Comparison of ENCODE assay signal across 8 cellular contexts in the genomic region with DNA sequence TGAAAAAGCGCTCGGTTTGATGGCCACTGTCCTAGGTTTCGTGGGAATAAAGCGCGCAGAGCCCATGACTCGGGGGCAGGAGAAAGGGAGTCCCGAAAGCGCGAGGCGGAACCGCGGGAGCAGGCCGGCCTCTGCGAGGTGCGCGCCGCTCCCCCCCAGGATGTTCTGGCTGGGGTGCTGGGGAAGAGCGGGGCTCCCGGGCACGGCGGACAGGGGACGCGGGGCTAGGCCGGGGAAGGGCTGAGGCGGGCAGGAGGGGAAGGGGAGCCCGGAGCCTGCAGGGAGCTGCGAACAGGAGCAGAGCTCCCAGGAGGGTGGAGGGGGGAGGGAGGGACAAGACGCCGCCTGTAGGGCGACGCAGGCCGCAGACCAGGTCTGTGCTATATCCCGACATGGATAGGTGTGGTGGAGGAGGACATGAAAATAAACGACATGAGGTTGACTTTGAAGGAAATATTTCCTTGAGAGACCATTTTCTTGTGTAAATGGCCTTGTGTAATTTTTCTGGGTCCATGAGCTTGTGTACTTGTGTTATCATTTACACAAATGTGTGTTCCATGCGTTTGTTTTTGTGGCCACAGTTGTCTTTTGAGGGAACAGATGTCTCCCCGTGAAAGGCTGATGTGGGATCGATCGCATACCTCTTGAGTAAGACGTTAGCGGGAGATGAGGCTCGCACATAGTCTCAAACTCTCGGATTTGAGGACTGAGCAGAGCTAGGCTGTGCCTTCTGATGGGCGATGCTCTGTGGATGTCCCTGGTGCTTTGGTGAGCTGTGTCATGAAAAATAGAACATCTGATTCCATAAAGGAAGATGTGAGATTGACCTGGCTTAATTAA. TPM values are rescaled to one million over a fixed set of nuclear protein-coding genes. Genes with fewer than 3 reads are reported as not detected.
A peak's percentile ranks its signal among the peaks of the same experiment; 100 is the strongest.
DNase-seq lines count a peak whose midpoint lies in the region; ATAC-seq and TF ChIP-seq lines count a peak whose summit lies in the region.

No MANE protein-coding gene starts in this region.

- H3K9me3 Mint-ChIP-seq in glutamatergic neuron (ENCODE audit: unreplicated experiment): peaks cover 14% of the 10 kb centered on the region
- H3K9me3 Mint-ChIP-seq in osteocyte (ENCODE audit: unreplicated experiment): no peaks in the 10 kb centered on the region

- H3K27me3 ChIP-seq in PC-3 (ENCODE audit: low read length): no peaks in the 10 kb centered on the region

- H3K27me3 Mint-ChIP-seq in glutamatergic neuron (ENCODE audit: unreplicated experiment): peaks cover 16% of the 10 kb centered on the region
- H3K27me3 Mint-ChIP-seq in osteocyte (ENCODE audit: unreplicated experiment): no peaks in the 10 kb centered on the region

- peaks cover 87% of the 10 kb centered on the region for H3K79me2 ChIP-seq in PC-3 (ENCODE audit: low read length)

- peaks cover 30% of the 10 kb centered on the region for H3K36me3 ChIP-seq in PC-3 (ENCODE audit: low read depth, low read length)

- H3K9ac ChIP-seq in PC-3 (ENCODE audit: low read length): peak overlapping the region; percentile 93

- H3K36me3 Mint-ChIP-seq in glutamatergic neuron (ENCODE audit: unreplicated experiment) (peaks cover 3% of the 10 kb centered on the region), osteocyte (ENCODE audit: unreplicated experiment) (peaks cover 19% of the 10 kb centered on the region)

- H3K9me2 ChIP-seq in PC-3 (replicated peaks; ENCODE audit: low read length): no peaks in the 10 kb centered on the region

- peak overlapping the region; percentile 85 for H3K27ac ChIP-seq in PC-3 (ENCODE audit: low read length)

- H2AFZ ChIP-seq in PC-3 (ENCODE audit: low read length): peak overlapping the region; percentile 75

- intact Hi-C loops in PC-3 (cut with micrococcal nuclease): loop anchor here (10.0 kb wide), 1 partner anchor 60 kb away; no protein-coding TSS in a partner anchor

- CTCF ChIA-PET in PC-3 (lab: Charles Lee): interaction anchor here (0.6 to 1.3 kb wide), 6 partner anchors 14 to 342 kb away, joined by 3 to 5 read pairs (median 3); a partner anchor contains a TSS

- DNase-seq in DMS114 treated with DMSO at 0.1 percent for 48 hours (lab: John Stamatoyannopoulos, UW; ENCODE audit: unreplicated experiment) (peak; percentile 33), PC-3 (peak; percentile 66), glutamatergic neuron (peak; percentile 82), osteocyte (ENCODE audit: extremely low spot score, unreplicated experiment) (no peak)
- peak; percentile 42 for DNase-seq in activated naive CD4-positive, alpha-beta T cell treated with anti-CD3 and anti-CD28 coated beads, Interleukin-2, amount 50 U/mL, for 16 hours

- no peaks in the 10 kb centered on the region for H3F3A ChIP-seq in PC-3 (ENCODE audit: low read length, unreplicated experiment)

- H3K4me2 ChIP-seq in PC-3 (ENCODE audit: low read length): peak overlapping the region; percentile 97

- TF ChIP-seq CTCF in PC-3 (conservative IDR thresholded peaks at IDR 0.05; ENCODE audit: low read depth, low read length): peak; percentile 30; the same call in 1 of the 2 replicates
- no peak for TF ChIP-seq CTCF in glutamatergic neuron (IDR thresholded peaks at IDR 0.05; ENCODE audit: partially characterized antibody, unreplicated experiment)
- TF ChIP-seq CTCF in osteocyte (IDR thresholded peaks at IDR 0.05): peak; percentile 41

- peak overlapping the region; percentile 97 for H3K4me3 ChIP-seq in PC-3 (ENCODE audit: low read length)

- ATAC-seq in HG03378 (IDR thresholded peaks at IDR 0.05; ENCODE audit: unreplicated experiment): peak; percentile 3
- ATAC-seq in PC-3: peak; percentile 51
- no peak for ATAC-seq in HG02798 (IDR thresholded peaks at IDR 0.05; ENCODE audit: poor library complexity, unreplicated experiment)
- ATAC-seq in HG03442 (IDR thresholded peaks at IDR 0.05; ENCODE audit: unreplicated experiment): no peak

- POLR2A ChIA-PET in PC-3 (lab: Charles Lee; ENCODE audit: unreplicated experiment): no interaction called here

- peak overlapping the region; percentile 98 for H3K27ac Mint-ChIP-seq in glutamatergic neuron (ENCODE audit: unreplicated experiment)
- peak overlapping the region; percentile 81 for H3K27ac Mint-ChIP-seq in osteocyte (ENCODE audit: unreplicated experiment)

- H3K9me3 ChIP-seq in PC-3 (ENCODE audit: low read length): no peaks in the 10 kb centered on the region

- H3K4me3 Mint-ChIP-seq in glutamatergic neuron (ENCODE audit: unreplicated experiment): peak overlapping the region; percentile 97
- peak overlapping the region; percentile 79 for H3K4me3 Mint-ChIP-seq in osteocyte (ENCODE audit: unreplicated experiment)

- no TSS peak for BruUV-seq in PC-3 (replicated peaks; lab: Mats Ljungman, UMichigan)

- H3K4me1 Mint-ChIP-seq in glutamatergic neuron (ENCODE audit: low read depth, unreplicated experiment) (peaks cover 19% of the 10 kb centered on the region), osteocyte (ENCODE audit: unreplicated experiment) (peaks cover 42% of the 10 kb centered on the region)

- peaks cover 26% of the 10 kb centered on the region for H4K20me1 ChIP-seq in PC-3 (ENCODE audit: low read length)

- peaks cover 28% of the 10 kb centered on the region for H3K4me1 ChIP-seq in PC-3 (ENCODE audit: insufficient read depth, low read length)

RNA-seq across cellular contexts. Expression of a gene that starts 1.3 kb away (rescaled TPM):
- total RNA-seq in PC-3 (2014; rRNA removed): 51.4 and 93.0 TPM in 2 replicates
- total RNA-seq in glutamatergic neuron (ENCODE audit: unreplicated experiment): 117 TPM
- 38.9 and 42.5 TPM in 2 replicates for total RNA-seq in osteocyte

RNA-seq across cellular contexts. Expression of a gene that starts 1.6 kb away (rescaled TPM):
- total RNA-seq in PC-3 (2014; rRNA removed) (14.6 and 15.3 TPM in 2 replicates), glutamatergic neuron (ENCODE audit: unreplicated experiment) (9.7 TPM), osteocyte (6.9 and 9.1 TPM in 2 replicates)

RNA-seq across cellular contexts. Expression of a gene that starts 39.2 kb away (rescaled TPM):
- total RNA-seq in PC-3 (2014; rRNA removed) (38.2 and 39.0 TPM in 2 replicates), glutamatergic neuron (ENCODE audit: unreplicated experiment) (19.6 TPM), osteocyte (17.9 and 18.2 TPM in 2 replicates)

RNA-seq across cellular contexts. Expression of a gene that starts 39.9 kb away (rescaled TPM):
- total RNA-seq in PC-3 (2014; rRNA removed) (105 and 140 TPM in 2 replicates), glutamatergic neuron (ENCODE audit: unreplicated experiment) (121 TPM), osteocyte (99.4 and 105 TPM in 2 replicates)

Comparison
In these comparisons a context has a peak if more than half of its experiments do, and no peak if none do; other contexts are left out.
1. ATAC-seq: peak in HG03378 (single experiment) and PC-3 (single experiment); none in HG02798 (single experiment) and HG03442 (single experiment).